5 cellular contexts compared by ENCODE assay signal in genomic region chr2:95242084-95242483, GRCh38. TPM values are rescaled to one million over a fixed set of nuclear protein-coding genes. Genes with fewer than 3 reads are reported as not detected.
"Had no signal": no experiment of that assay in that cellular context is flagged by ENCODE, and none has a peak within 500 bp of the region (broad histone marks: within the 10 kb centered on the region; RNA-seq: fewer than 3 reads in every experiment).

No MANE protein-coding gene starts in this region.

RNA-seq across cellular contexts. Expression of gene PROM2, which starts 32.2 kb away (rescaled TPM):
- polyA plus RNA-seq: immature natural killer cell; naive thymus-derived CD4-positive, alpha-beta T cell; naive thymus-derived CD8-positive, alpha-beta T cell had no signal

RNA-seq across cellular contexts. Expression of gene KCNIP3, which starts 55.1 kb away (rescaled TPM):
- total RNA-seq: lung microvascular endothelial cell; mononuclear cell; naive thymus-derived CD8-positive, alpha-beta T cell had no signal
- polyA plus RNA-seq: immature natural killer cell; naive thymus-derived CD4-positive, alpha-beta T cell; naive thymus-derived CD8-positive, alpha-beta T cell had no signal
